8 cellular contexts compared by ENCODE assay signal in genomic region chr13:26707122-26708006, GRCh38. TPM values are rescaled to one million over a fixed set of nuclear protein-coding genes. Genes with fewer than 3 reads are reported as not detected.
DNase-seq lines count a peak whose midpoint lies in the region; ATAC-seq and TF ChIP-seq lines count a peak whose summit lies in the region.

No MANE protein-coding gene starts in this region.

- H3K79me2 ChIP-seq in hepatocyte = no peaks in the 10 kb centered on the region

- TF ChIP-seq POLR2A in spleen (IDR thresholded peaks at IDR 0.05) = no peak

- WGBS in hepatocyte (ENCODE audit: low lambda C conversion rate, missing lambda C conversion rate) = 54% methylated on average over 13 of the region's 13 CpGs
- WGBS in spleen, 5 donors = 47 to 58% (median 52%) methylated on average over 8 to 13 of the region's 13 CpGs

- no peak overlapping the region for H3K4me2 ChIP-seq in hepatocyte

- H3K27ac ChIP-seq in hepatocyte (no peak overlapping the region), spleen (no peak overlapping the region)

- H3K9me3 ChIP-seq in hepatocyte (ENCODE audit: low read depth) (no peaks in the 10 kb centered on the region), spleen (peaks cover 0 to 5% (median 0%) of the 10 kb centered on the region in 8 donors)

- no peaks in the 10 kb centered on the region for H4K20me1 ChIP-seq in hepatocyte (ENCODE audit: insufficient read depth, poor library complexity, severe bottlenecking)

- intact Hi-C loops in spleen (cut with DNase I; ENCODE audit: low total_unique reads) = loop anchor here (5.0 to 10.0 kb wide), 3 partner anchors 165 to 1133 kb away; no protein-coding TSS in a partner anchor

- H3K27me3 ChIP-seq in hepatocyte = no peaks in the 10 kb centered on the region
- H3K27me3 ChIP-seq in spleen (replicated peaks in 1 of 7) = peaks cover 0 to 22% (median 0%) of the 10 kb centered on the region in 7 donors

- DNase-seq in GF-D8 (lab: John Stamatoyannopoulos, UW) (peak; percentile 23), NOMO-1 treated with dmso at 0.1 percent for 144 hours (lab: John Stamatoyannopoulos, UW; ENCODE audit: unreplicated experiment) (peak; percentile 1), astrocyte of the hippocampus (ENCODE audit: low read depth, low spot score) (peak; percentile 67), hepatocyte (ENCODE audit: low spot score) (peak; percentile 78), spleen (no peak)
- DNase-seq in Jurkat, Clone E6-1 (ENCODE audit: low read depth, low spot score) = peak; percentile 63
- no peak for DNase-seq in activated CD4-positive, CD25-positive, alpha-beta regulatory T cell (lab: John Stamatoyannopoulos, UW)

- no peaks in the 10 kb centered on the region for H3K9me2 ChIP-seq in hepatocyte (replicated peaks; ENCODE audit: insufficient read depth)

- H3K36me3 ChIP-seq in hepatocyte (replicated peaks; ENCODE audit: insufficient read depth, low read depth) (no peaks in the 10 kb centered on the region), spleen (no peaks in the 10 kb centered on the region)

- no peak overlapping the region for H2AFZ ChIP-seq in hepatocyte

- peak; percentile 66 for TF ChIP-seq CTCF in hepatocyte (IDR thresholded peaks at IDR 0.05; ENCODE audit: poor library complexity)
- TF ChIP-seq CTCF in spleen (IDR thresholded peaks at IDR 0.05 in 8 of 11, conservative IDR thresholded peaks at IDR 0.05 in 3 of 11) = peak in 9 of 11 experiments; percentile 20 to 66 (median 51)

- no peaks in the 10 kb centered on the region for H3K4me1 ChIP-seq in hepatocyte (ENCODE audit: insufficient read depth)
- no peaks in the 10 kb centered on the region for H3K4me1 ChIP-seq in spleen

- no peak overlapping the region for H3K4me3 ChIP-seq in Jurkat, Clone E6-1 (ENCODE audit: low read length)
- H3K4me3 ChIP-seq in hepatocyte (no peak overlapping the region), spleen (no peak overlapping the region)

- no peak for ATAC-seq in HG03196 (IDR thresholded peaks at IDR 0.05; ENCODE audit: unreplicated experiment)

RNA-seq across cellular contexts. Expression of gene GPR12, which starts 53.2 kb away (rescaled TPM):
- polyA plus RNA-seq in Jurkat, Clone E6-1 (2012; ENCODE audit: insufficient read depth, insufficient read length) = not detected
- not detected in 2 replicates for total RNA-seq in hepatocyte
- not detected in 2 replicates for polyA plus RNA-seq in hepatocyte
- total RNA-seq in spleen = under 1 TPM in 1 of 7 donors, not detected in 6; 0.16 TPM
- under 1 TPM; 0.02 to 0.06 (median 0.04) TPM for polyA plus RNA-seq in spleen

Comparison
In these comparisons a context has a peak if more than half of its experiments do, and no peak if none do; other contexts are left out.
1. DNase-seq: peak in GF-D8 (single experiment), Jurkat, Clone E6-1 (single experiment), NOMO-1 treated with dmso at 0.1 percent for 144 hours (single experiment), astrocyte of the hippocampus (single experiment) and hepatocyte (single experiment); none in spleen (single experiment) and activated CD4-positive, CD25-positive, alpha-beta regulatory T cell (0 of 4).